8 cellular contexts compared by ENCODE assay signal in the genomic region with DNA sequence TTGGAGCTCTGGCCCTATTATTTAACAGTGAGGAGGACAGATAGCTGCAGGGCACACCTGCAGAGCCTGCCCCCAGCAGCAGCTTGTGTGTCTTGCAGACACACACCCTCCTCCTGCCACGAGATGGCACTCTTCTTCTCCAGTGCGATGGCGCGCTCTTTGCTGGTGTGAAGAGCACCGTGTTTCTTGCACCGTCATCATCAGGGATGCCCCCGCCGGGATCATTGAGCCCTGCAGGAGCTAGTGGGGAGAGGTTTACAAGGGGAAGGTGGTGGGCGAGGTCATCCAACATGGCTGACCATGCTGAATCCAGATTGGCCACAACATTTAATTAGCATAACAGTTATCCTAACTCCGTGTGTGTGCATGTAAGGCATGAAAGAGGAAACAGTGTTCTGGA.
DNase-seq lines count a peak whose midpoint lies in the region; ATAC-seq and TF ChIP-seq lines count a peak whose summit lies in the region.

No MANE protein-coding gene starts in this region.

- no peaks in the 10 kb centered on the region for H3K79me2 ChIP-seq in GM23248 (ENCODE audit: insufficient read depth)

- H2AFZ ChIP-seq in GM23248: no peak overlapping the region

- no peak overlapping the region for H3K9ac ChIP-seq in GM23248

- POLR2A ChIA-PET in Panc1 (lab: Charles Lee): interaction anchor here (0.5 kb wide), 1 partner anchor 137 kb away, joined by 3 read pairs; no protein-coding TSS in a partner anchor

- no peaks in the 10 kb centered on the region for H3K27me3 ChIP-seq in GM23248 (replicated peaks; ENCODE audit: insufficient read depth)
- H3K27me3 ChIP-seq in Panc1 (ENCODE audit: control insufficient read depth, insufficient read depth, low read length): no peaks in the 10 kb centered on the region
- no peaks in the 10 kb centered on the region for H3K27me3 ChIP-seq in thoracic aorta (replicated peaks; ENCODE audit: insufficient read depth)

- H3K36me3 ChIP-seq in GM23248 (ENCODE audit: low read depth) (no peaks in the 10 kb centered on the region), Panc1 (ENCODE audit: control insufficient read depth, insufficient read depth, low read length) (no peaks in the 10 kb centered on the region), thoracic aorta (peaks cover 69% of the 10 kb centered on the region)

- peaks cover 5% of the 10 kb centered on the region for H3K4me1 Mint-ChIP-seq in activated T-cell treated with anti-CD3 and anti-CD28 coated beads, Interleukin-2, amount 50 U/mL, for 72 hours (ENCODE audit: low read depth)

- no peaks in the 10 kb centered on the region for H3K4me1 ChIP-seq in GM23248 (ENCODE audit: insufficient read depth)
- H3K4me1 ChIP-seq in Panc1 (ENCODE audit: control insufficient read depth, insufficient read depth, low read length): no peaks in the 10 kb centered on the region
- no peaks in the 10 kb centered on the region for H3K4me1 ChIP-seq in thoracic aorta (ENCODE audit: control insufficient read depth in 1 of 2, low read depth in 2 of 2)

- H3K27ac ChIP-seq in GM23248 (no peak overlapping the region), Panc1 (ENCODE audit: low read length) (no peak overlapping the region), thoracic aorta (no peak overlapping the region)

- H3K4me3 ChIP-seq in GM23248: no peak overlapping the region
- H3K4me3 ChIP-seq in Panc1 (ENCODE audit: low read depth in 2 of 2, low read length in 2 of 2): peak overlapping the region; percentile 8 to 34; a peak in 2 of 4 replicates
- H3K4me3 ChIP-seq in thoracic aorta: no peak overlapping the region

- TF ChIP-seq CTCF in Panc1 (IDR thresholded peaks at IDR 0.05) (peak; percentile 79), thoracic aorta (IDR thresholded peaks at IDR 0.05) (peak; percentile 73)

- intact Hi-C loops in Panc1 (cut with micrococcal nuclease; ENCODE audit: unreplicated experiment): loop anchor here (5.0 kb wide), 1 partner anchor 101 kb away; no protein-coding TSS in a partner anchor

- no peaks in the 10 kb centered on the region for H3K9me3 Mint-ChIP-seq in activated T-cell treated with anti-CD3 and anti-CD28 coated beads, Interleukin-2, amount 50 U/mL, for 72 hours

- no peaks in the 10 kb centered on the region for H4K20me1 ChIP-seq in GM23248 (ENCODE audit: insufficient read depth)

- in situ Hi-C loops in GM23248 (cut with MboI) (no loop called here), Panc1 (cut with HindIII; ENCODE audit: low pct_unique_long_range_greater_than_20kb, low sequenced_read_pairs) (no loop called here)

- H3K4me3 Mint-ChIP-seq in activated T-cell treated with anti-CD3 and anti-CD28 coated beads, Interleukin-2, amount 50 U/mL, for 72 hours: peak overlapping the region; percentile 66 to 73

- DNase-seq in ELR (ENCODE audit: low read depth) (peak; percentile 75), GM23248 (peak; percentile 78), KG1 (lab: John Stamatoyannopoulos, UW) (peak; percentile 46), Panc1 (ENCODE audit: low read depth, low spot score) (peak; percentile 52), fibroblast of the conjunctiva (ENCODE audit: low read depth) (peak; percentile 63), occipital lobe (lab: John Stamatoyannopoulos, UW) (peak; percentile 38), thoracic aorta (ENCODE audit: low spot score) (peak; percentile 43)
- DNase-seq in activated T-cell treated with anti-CD3 and anti-CD28 coated beads, Interleukin-2, amount 50 U/mL, for 72 hours: peak; percentile 65 to 66

- no TSS peak for BruUV-seq in Panc1 (replicated peaks; lab: Mats Ljungman, UMichigan)

- no peaks in the 10 kb centered on the region for H3F3A ChIP-seq in GM23248 (ENCODE audit: insufficient read depth)

- H3K4me2 ChIP-seq in GM23248 (ENCODE audit: unreplicated experiment): no peak overlapping the region

- ATAC-seq in Panc1 (peak; percentile 97), thoracic aorta (ENCODE audit: insufficient number of reproducible peaks, low FRiP score, low read depth) (peak; percentile 29)
- ATAC-seq in activated T-cell treated with anti-CD3 and anti-CD28 coated beads, Interleukin-2, amount 50 U/mL, for 72 hours (replicated peaks in 1 of 2): peak; percentile 92 to 94

- H3K9me2 ChIP-seq in GM23248 (ENCODE audit: insufficient read depth): no peaks in the 10 kb centered on the region

- 42 to 46% methylated on average over 10 of the region's 10 CpGs for WGBS in GM23248 (ENCODE audit: low coverage in 1 of 2, low lambda C conversion rate in 2 of 2, missing lambda C conversion rate in 2 of 2), 2 experiments

- H3K9me3 ChIP-seq in GM23248 (ENCODE audit: low read depth): no peaks in the 10 kb centered on the region
- no peaks in the 10 kb centered on the region for H3K9me3 ChIP-seq in Panc1 (ENCODE audit: control insufficient read depth, insufficient read depth, low read depth, low read length)
- H3K9me3 ChIP-seq in thoracic aorta: no peaks in the 10 kb centered on the region

- H3K36me3 Mint-ChIP-seq in activated T-cell treated with anti-CD3 and anti-CD28 coated beads, Interleukin-2, amount 50 U/mL, for 72 hours (ENCODE audit: insufficient read depth in 2 of 2): no peaks in the 10 kb centered on the region

- peaks cover 28% of the 10 kb centered on the region for H3K27me3 Mint-ChIP-seq in activated T-cell treated with anti-CD3 and anti-CD28 coated beads, Interleukin-2, amount 50 U/mL, for 72 hours (ENCODE audit: low read depth)

- no peak overlapping the region for H3K27ac Mint-ChIP-seq in activated T-cell treated with anti-CD3 and anti-CD28 coated beads, Interleukin-2, amount 50 U/mL, for 72 hours

- CTCF ChIA-PET in Panc1 (lab: Charles Lee): interaction anchor here (0.6 kb wide), 1 partner anchor 11 kb away, joined by 3 read pairs; no protein-coding TSS in a partner anchor

Comparison
In these comparisons a context has a peak if more than half of its experiments do, and no peak if none do; other contexts are left out.
1. H3K4me3 ChIP-seq: peak in Panc1 (2 of 2); none in GM23248 (single experiment) and thoracic aorta (single experiment).
2. ATAC-seq: peak in every context shown above with its lines; median percentile 97 in Panc1; 93 in activated T-cell treated with anti-CD3 and anti-CD28 coated beads, Interleukin-2, amount 50 U/mL, for 72 hours; 29 in thoracic aorta.
3. Peak in every context shown above with its lines, with median percentiles within 50 percentile points of each other: DNase-seq.